13 cellular contexts compared by ENCODE assay signal in the genomic region with DNA sequence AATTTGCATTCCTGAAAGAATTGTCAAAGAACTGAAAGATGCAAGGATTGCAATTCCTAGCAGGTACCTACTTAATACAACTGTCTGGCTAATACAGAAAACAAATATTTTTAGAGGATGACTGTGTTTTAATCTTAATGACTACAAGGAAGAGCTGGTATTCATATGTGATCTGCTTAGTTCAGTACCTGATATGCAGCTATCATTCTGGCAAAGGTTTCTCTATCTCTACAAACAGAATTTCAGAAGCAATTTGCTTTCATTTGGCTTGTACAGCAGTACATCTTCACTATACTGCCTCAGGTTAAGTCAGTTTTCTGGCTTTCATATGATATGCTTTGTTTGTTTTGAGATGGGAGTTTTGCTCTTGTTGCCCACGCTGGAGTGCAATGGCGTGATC. TPM values are rescaled to one million over a fixed set of nuclear protein-coding genes. Genes with fewer than 3 reads are reported as not detected.
DNase-seq lines count a peak whose midpoint lies in the region; ATAC-seq and TF ChIP-seq lines count a peak whose summit lies in the region.
"Had no signal": no experiment of that assay in that cellular context is flagged by ENCODE, and none has a peak within 500 bp of the region (broad histone marks: within the 10 kb centered on the region; RNA-seq: fewer than 3 reads in every experiment).

No MANE protein-coding gene starts in this region.

- H3K27me3 ChIP-seq in adipocyte (replicated peaks; ENCODE audit: control insufficient read depth, insufficient read depth, low read length) = no peaks in the 10 kb centered on the region
- H3K27me3 ChIP-seq: Peyer's patch, uterus had no signal

- H3K9me3 ChIP-seq in OCI-LY7 (ENCODE audit: low read length) (no peaks in the 10 kb centered on the region), adipocyte (ENCODE audit: control insufficient read depth, low read length) (no peaks in the 10 kb centered on the region)
- H3K9me3 ChIP-seq: Peyer's patch, prostate gland, uterus had no signal

- H3K36me3 ChIP-seq in OCI-LY7 (ENCODE audit: insufficient read depth, low read length) (peaks cover 19% of the 10 kb centered on the region), adipocyte (ENCODE audit: control insufficient read depth, insufficient read depth, low read length, severe bottlenecking) (no peaks in the 10 kb centered on the region)
- H3K36me3 ChIP-seq: Peyer's patch, prostate gland, uterus had no signal

- peaks cover 52% of the 10 kb centered on the region for H4K20me1 ChIP-seq in OCI-LY7 (ENCODE audit: insufficient read depth, low read length)

- ATAC-seq in stimulated activated memory B cell treated with anti-CD40 and anti-IgM and Interleukin-4, amounts not matched to agents 10 μg/mL and 1 μg/mL and 100 μg/mL, for 72 hours = no peak
- ATAC-seq in GM21619 (IDR thresholded peaks at IDR 0.05; ENCODE audit: unreplicated experiment) = no peak

- H3K4me2 ChIP-seq in OCI-LY7 (ENCODE audit: low read length) = peak overlapping the region; percentile 81

- no peak for DNase-seq in activated T-cell treated with anti-CD3 and anti-CD28 coated beads, Interleukin-2, amount 50 U/mL, for 24 hours
- no peak for DNase-seq in activated T-cell treated with anti-CD3 and anti-CD28 coated beads, Interleukin-2, amount 50 U/mL, for 48 hours
- peak; percentile 21 for DNase-seq in OCI-LY7 (ENCODE audit: low spot score)
- no peak for DNase-seq in adipocyte (ENCODE audit: low read depth)
- DNase-seq in HFFc6 = no peak
- no peak for DNase-seq in NCI-H1694 (lab: John Stamatoyannopoulos, UW)
- DNase-seq: NCI-H1048, Peyer's patch, uterus had no signal

- POLR2A ChIA-PET in OCI-LY7 (lab: Charles Lee) = interaction anchor here (0.5 to 2.5 kb wide), 9 partner anchors 9 to 890 kb away, joined by 3 to 16 read pairs (median 4); no protein-coding TSS in a partner anchor

- peak overlapping the region; percentile 71 for H3K27ac ChIP-seq in OCI-LY7 (ENCODE audit: low read depth, low read length, poor library complexity, severe bottlenecking)
- H3K27ac ChIP-seq: HL-60, prostate gland, uterus had no signal

- H2AFZ ChIP-seq in OCI-LY7 (ENCODE audit: low read length) = no peak overlapping the region

- H3K4me1 Mint-ChIP-seq in activated T-cell treated with anti-CD3 and anti-CD28 coated beads, Interleukin-2, amount 50 U/mL, for 24 hours (ENCODE audit: low read depth) = peaks cover 84% of the 10 kb centered on the region
- H3K4me1 Mint-ChIP-seq in stimulated activated memory B cell treated with anti-CD40 and anti-IgM and Interleukin-4, amounts not matched to agents 10 μg/mL and 1 μg/mL and 100 μg/mL, for 72 hours = peaks cover 67% of the 10 kb centered on the region
- peaks cover 56% of the 10 kb centered on the region for H3K4me1 Mint-ChIP-seq in HFFc6 (ENCODE audit: low read depth)

- H3K4me3 ChIP-seq in OCI-LY7 (ENCODE audit: low read depth, low read length, poor library complexity, severe bottlenecking) (peak overlapping the region; percentile 46), adipocyte (ENCODE audit: low read length) (peak overlapping the region; percentile 59)
- H3K4me3 ChIP-seq: Peyer's patch, prostate gland, uterus had no signal

- no peaks in the 10 kb centered on the region for H3K9me2 ChIP-seq in OCI-LY7 (ENCODE audit: insufficient read depth, low read length)

- no TSS peak for BruUV-seq in OCI-LY7 (replicated peaks; lab: Mats Ljungman, UMichigan)

- intact Hi-C loops in OCI-LY7 (cut with micrococcal nuclease; ENCODE audit: unreplicated experiment) = loop anchor here (5.0 kb wide), 1 partner anchor 46 kb away; no protein-coding TSS in a partner anchor

- H3K4me3 Mint-ChIP-seq in activated T-cell treated with anti-CD3 and anti-CD28 coated beads, Interleukin-2, amount 50 U/mL, for 24 hours = peak overlapping the region; percentile 40
- no peak overlapping the region for H3K4me3 Mint-ChIP-seq in stimulated activated memory B cell treated with anti-CD40 and anti-IgM and Interleukin-4, amounts not matched to agents 10 μg/mL and 1 μg/mL and 100 μg/mL, for 72 hours
- no peak overlapping the region for H3K4me3 Mint-ChIP-seq in HFFc6

- H3K9ac ChIP-seq in adipocyte (ENCODE audit: low read length) = no peak overlapping the region

- peaks cover 100% of the 10 kb centered on the region for H3K79me2 ChIP-seq in OCI-LY7 (ENCODE audit: insufficient read depth, low read depth, low read length)

- TF ChIP-seq CTCF in OCI-LY7 (conservative IDR thresholded peaks at IDR 0.05; ENCODE audit: low read length) (no peak), HFFc6 (IDR thresholded peaks at IDR 0.05) (no peak)

- H3K27me3 Mint-ChIP-seq in activated T-cell treated with anti-CD3 and anti-CD28 coated beads, Interleukin-2, amount 50 U/mL, for 24 hours = no peaks in the 10 kb centered on the region
- H3K27me3 Mint-ChIP-seq in stimulated activated memory B cell treated with anti-CD40 and anti-IgM and Interleukin-4, amounts not matched to agents 10 μg/mL and 1 μg/mL and 100 μg/mL, for 72 hours = no peaks in the 10 kb centered on the region
- no peaks in the 10 kb centered on the region for H3K27me3 Mint-ChIP-seq in HFFc6 (ENCODE audit: insufficient read depth)

- H3K36me3 Mint-ChIP-seq in activated T-cell treated with anti-CD3 and anti-CD28 coated beads, Interleukin-2, amount 50 U/mL, for 24 hours (ENCODE audit: low read depth) = peaks cover 42% of the 10 kb centered on the region
- peaks cover 11% of the 10 kb centered on the region for H3K36me3 Mint-ChIP-seq in stimulated activated memory B cell treated with anti-CD40 and anti-IgM and Interleukin-4, amounts not matched to agents 10 μg/mL and 1 μg/mL and 100 μg/mL, for 72 hours
- H3K36me3 Mint-ChIP-seq in HFFc6 (ENCODE audit: low read depth) = no peaks in the 10 kb centered on the region

- no peaks in the 10 kb centered on the region for H3K9me3 Mint-ChIP-seq in activated T-cell treated with anti-CD3 and anti-CD28 coated beads, Interleukin-2, amount 50 U/mL, for 24 hours
- H3K9me3 Mint-ChIP-seq in stimulated activated memory B cell treated with anti-CD40 and anti-IgM and Interleukin-4, amounts not matched to agents 10 μg/mL and 1 μg/mL and 100 μg/mL, for 72 hours = no peaks in the 10 kb centered on the region
- H3K9me3 Mint-ChIP-seq in HFFc6 = no peaks in the 10 kb centered on the region

- H3K27ac Mint-ChIP-seq in activated T-cell treated with anti-CD3 and anti-CD28 coated beads, Interleukin-2, amount 50 U/mL, for 24 hours = peak overlapping the region; percentile 87
- peak overlapping the region; percentile 77 for H3K27ac Mint-ChIP-seq in stimulated activated memory B cell treated with anti-CD40 and anti-IgM and Interleukin-4, amounts not matched to agents 10 μg/mL and 1 μg/mL and 100 μg/mL, for 72 hours
- no peak overlapping the region for H3K27ac Mint-ChIP-seq in HFFc6

- H3K4me1 ChIP-seq in OCI-LY7 (ENCODE audit: insufficient read depth, low read length, poor library complexity, severe bottlenecking) (peaks cover 87% of the 10 kb centered on the region), adipocyte (ENCODE audit: control insufficient read depth, insufficient read depth, low read length) (peaks cover 50% of the 10 kb centered on the region)

- CTCF ChIA-PET in OCI-LY7 (lab: Charles Lee; ENCODE audit: unreplicated experiment) = no interaction called here

RNA-seq across cellular contexts. Expression of gene TBL1XR1, which starts 51.3 kb away (rescaled TPM):
- total RNA-seq in OCI-LY7 (2014; rRNA removed; shearing (Covaris generic)) = 103 and 121 TPM in 2 replicates
- total RNA-seq in OCI-LY7 (2022) = 158 and 162 TPM in 2 replicates
- 100 to 1,000 TPM in 5 of 6 experiments, 10 to 100 TPM in 1; 89.5 to 131 (median 114) TPM for total RNA-seq in HFFc6 (2021; fragmentation: NEBNext Ultra II Directional; extraction: Animal tissue kit (Norgen Biotek cat#: 25700))
